ENCODE assay signal across 8 cellular contexts in genomic region chr1:38045431-38046332, GRCh38. TPM values are rescaled to one million over a fixed set of nuclear protein-coding genes. Genes with fewer than 3 reads are reported as not detected.
A peak's percentile ranks its signal among the peaks of the same experiment; 100 is the strongest.
DNase-seq lines count a peak whose midpoint lies in the region; ATAC-seq and TF ChIP-seq lines count a peak whose summit lies in the region.

No MANE protein-coding gene starts in this region.

- H3K36me3 ChIP-seq in lung (ENCODE audit: control insufficient read depth in 2 of 2, insufficient read depth in 2 of 2, low read length in 2 of 2): no peaks in the 10 kb centered on the region
- H3K36me3 ChIP-seq in gastrocnemius medialis: no peaks in the 10 kb centered on the region

- no peaks in the 10 kb centered on the region for H3K36me3 Mint-ChIP-seq in activated naive CD4-positive, alpha-beta T cell treated with anti-CD3 and anti-CD28 coated beads, Interleukin-2, amount 50 U/mL, for 24 hours

- TF ChIP-seq POLR2A in gastrocnemius medialis (IDR thresholded peaks at IDR 0.05): no peak

- H3K27ac ChIP-seq in lung (ENCODE audit: low read depth in 1 of 2, low read length in 1 of 2): no peak overlapping the region
- H3K27ac ChIP-seq in gastrocnemius medialis: no peak overlapping the region

- intact Hi-C loops in gastrocnemius medialis (cut with DNase I; ENCODE audit: low total_unique reads): loop anchor here (2.0 kb wide), 1 partner anchor 55 kb away; the partner anchor contains the start of gene SF3A3

- DNase-seq in lung (ENCODE audit: low spot score): no peak
- DNase-seq in T1000 (lab: John Stamatoyannopoulos, UW): no peak
- no peak for DNase-seq in gastrocnemius medialis
- no peak for DNase-seq in AG20443 (ENCODE audit: low spot score)

- H3K4me3 ChIP-seq in GM08714 (ENCODE audit: low read length) (peak overlapping the region; percentile 21; the same call in 1 of the 2 replicates), lung (peak overlapping the region; percentile 16), gastrocnemius medialis (peak overlapping the region in 1 of 4 donors; percentile 43)

- peaks cover 0 to 16% of the 10 kb centered on the region in 2 donors for H3K4me1 ChIP-seq in lung (ENCODE audit: control insufficient read depth in 2 of 2, insufficient read depth in 2 of 2, low read length in 2 of 2)
- peaks cover 17 to 24% of the 10 kb centered on the region in 2 donors for H3K4me1 ChIP-seq in gastrocnemius medialis

- no peaks in the 10 kb centered on the region for H3K9me3 Mint-ChIP-seq in activated naive CD4-positive, alpha-beta T cell treated with anti-CD3 and anti-CD28 coated beads, Interleukin-2, amount 50 U/mL, for 24 hours

- H3K27me3 ChIP-seq in lung (ENCODE audit: control insufficient read depth, insufficient read depth): peaks cover 3% of the 10 kb centered on the region
- peaks cover 44 to 52% (median 44%) of the 10 kb centered on the region in 3 donors for H3K27me3 ChIP-seq in gastrocnemius medialis

- TF ChIP-seq CTCF in lung (IDR thresholded peaks at IDR 0.05; ENCODE audit: control extremely low read depth, extremely low read depth): no peak
- no peak for TF ChIP-seq CTCF in gastrocnemius medialis (IDR thresholded peaks at IDR 0.05 in 4 of 5, conservative IDR thresholded peaks at IDR 0.05 in 1 of 5)

- H3K9me3 ChIP-seq in lung (ENCODE audit: control insufficient read depth in 2 of 2, insufficient read depth in 1 of 2, low read length in 1 of 2) (no peaks in the 10 kb centered on the region), gastrocnemius medialis (no peaks in the 10 kb centered on the region)

- H3K27ac Mint-ChIP-seq in activated naive CD4-positive, alpha-beta T cell treated with anti-CD3 and anti-CD28 coated beads, Interleukin-2, amount 50 U/mL, for 24 hours: no peak overlapping the region

- peaks cover 28% of the 10 kb centered on the region for H3K27me3 Mint-ChIP-seq in activated naive CD4-positive, alpha-beta T cell treated with anti-CD3 and anti-CD28 coated beads, Interleukin-2, amount 50 U/mL, for 24 hours

- in situ Hi-C loops in gastrocnemius medialis (cut with MboI; ENCODE audit: low sequenced_read_pairs in 4 of 4): no loop called here

- 3 to 4% methylated on average over 83 to 114 of the region's 114 CpGs for WGBS in lung, 2 donors

- H3K4me1 Mint-ChIP-seq in activated naive CD4-positive, alpha-beta T cell treated with anti-CD3 and anti-CD28 coated beads, Interleukin-2, amount 50 U/mL, for 24 hours: peaks cover 14% of the 10 kb centered on the region

- peak overlapping the region; percentile 23 for H3K4me3 Mint-ChIP-seq in activated naive CD4-positive, alpha-beta T cell treated with anti-CD3 and anti-CD28 coated beads, Interleukin-2, amount 50 U/mL, for 24 hours

- peak; percentile 16 for ATAC-seq in HG03025 (IDR thresholded peaks at IDR 0.05; ENCODE audit: low FRiP score, unreplicated experiment)
- ATAC-seq in lung (ENCODE audit: insufficient read depth, low FRiP score): no peak
- no peak for ATAC-seq in gastrocnemius medialis
- no peak for ATAC-seq in GM19397 (IDR thresholded peaks at IDR 0.05; ENCODE audit: unreplicated experiment)

RNA-seq across cellular contexts. Expression of gene POU3F1, which starts 0.9 kb away (rescaled TPM):
- under 1 TPM; 0.15 to 0.20 TPM for total RNA-seq in lung
- under 1 TPM; 0.04 to 0.18 TPM for polyA plus RNA-seq in lung
- total RNA-seq in gastrocnemius medialis: 1 to 10 TPM in 1 of 4 donors, under 1 TPM in 3; 0.13 to 2.3 (median 0.69) TPM

RNA-seq across cellular contexts. Expression of gene UTP11, which starts 33.1 kb away (rescaled TPM):
- total RNA-seq in lung (10 to 100 TPM; 27.3 to 31.2 TPM), gastrocnemius medialis (100 to 1,000 TPM; 141 to 206 (median 186) TPM)
- 10 to 100 TPM; 31.0 to 33.7 TPM for polyA plus RNA-seq in lung

RNA-seq across cellular contexts. Expression of gene FHL3, which starts 40.4 kb away (rescaled TPM):
- total RNA-seq in lung (10 to 100 TPM in 1 of 2 donors, 1 to 10 TPM in 1; 10.0 to 26.0 TPM), gastrocnemius medialis (1,000 to 10,000 TPM in 2 of 4 donors, 100 to 1,000 TPM in 2; 725 to 1,282 (median 1,051) TPM)
- polyA plus RNA-seq in lung: 10 to 100 TPM; 21.8 to 33.1 TPM

RNA-seq across cellular contexts. Expression of gene SF3A3, which starts 55.9 kb away (rescaled TPM):
- total RNA-seq in lung (10 to 100 TPM; 39.9 to 79.0 TPM), gastrocnemius medialis (10 to 100 TPM; 23.0 to 41.4 (median 34.8) TPM)
- polyA plus RNA-seq in lung: 10 to 100 TPM; 19.1 to 30.6 TPM

Comparison
In these comparisons a context has a peak if more than half of its experiments do, and no peak if none do; other contexts are left out.
1. RNA of gene UTP11, which starts 33.1 kb away (total RNA-seq): 141 to 206 TPM in gastrocnemius medialis; 27.3 to 31.2 TPM in lung; every median in the first group is over 4 times any median in the second.
2. RNA of gene FHL3, which starts 40.4 kb away (total RNA-seq): 725 to 1,282 TPM in gastrocnemius medialis; 10.0 to 26.0 TPM in lung; every median in the first group is over 10 times any median in the second.